26 cellular contexts compared by ENCODE assay signal in genomic region chr6:116388924-116389323, GRCh38. TPM values are rescaled to one million over a fixed set of nuclear protein-coding genes. Genes with fewer than 3 reads are reported as not detected.
DNase-seq lines count a peak whose midpoint lies in the region; ATAC-seq and TF ChIP-seq lines count a peak whose summit lies in the region.
"Had no signal": no experiment of that assay in that cellular context is flagged by ENCODE, and none has a peak within 500 bp of the region (broad histone marks: within the 10 kb centered on the region; RNA-seq: fewer than 3 reads in every experiment).

No MANE protein-coding gene starts in this region.

- H2AFZ ChIP-seq in OCI-LY3 (ENCODE audit: low read depth, low read length) (no peak overlapping the region), hepatocyte (no peak overlapping the region)

- no peaks in the 10 kb centered on the region for H3K9me2 ChIP-seq in hepatocyte (replicated peaks; ENCODE audit: insufficient read depth)

- H3K27ac Mint-ChIP-seq in MCF 10A (ENCODE audit: low read depth, unreplicated experiment), result peak overlapping the region; percentile 89
- H3K27ac Mint-ChIP-seq in stimulated activated naive B cell treated with anti-CD40 and anti-IgM and Interleukin-4, amounts not matched to agents 10 μg/mL and 1 μg/mL and 100 μg/mL, for 72 hours, result no peak overlapping the region
- H3K27ac Mint-ChIP-seq: H9 had no signal

- H3K27ac ChIP-seq in breast epithelium, result no peak overlapping the region
- H3K27ac ChIP-seq in OCI-LY3 (ENCODE audit: low read length), result peak overlapping the region; percentile 50
- H3K27ac ChIP-seq in foreskin keratinocyte, result peak overlapping the region; percentile 98
- H3K27ac ChIP-seq in uterus, result no peak overlapping the region
- no peak overlapping the region for H3K27ac ChIP-seq in hepatocyte
- H3K27ac ChIP-seq: gastroesophageal sphincter, vagina had no signal

- H3K36me3 ChIP-seq in breast epithelium (no peaks in the 10 kb centered on the region), OCI-LY3 (replicated peaks; ENCODE audit: low read depth, low read length) (no peaks in the 10 kb centered on the region), uterus (no peaks in the 10 kb centered on the region), hepatocyte (replicated peaks; ENCODE audit: insufficient read depth, low read depth) (no peaks in the 10 kb centered on the region)
- H3K36me3 ChIP-seq: gastroesophageal sphincter, vagina had no signal

- peaks cover 97% of the 10 kb centered on the region for H3K79me2 ChIP-seq in OCI-LY3 (ENCODE audit: low read length)
- H3K79me2 ChIP-seq in hepatocyte, result peaks cover 78% of the 10 kb centered on the region

- no TSS peak for BruUV-seq in MCF 10A (replicated peaks; lab: Mats Ljungman, UMichigan)

- CTCF ChIA-PET in MCF 10A (lab: Yijun Ruan, JAX), result interaction anchor here (0.7 to 1.3 kb wide), 6 partner anchors 10 to 184 kb away, joined by 3 to 7 read pairs (median 4); no protein-coding TSS in a partner anchor

- TF ChIP-seq CTCF in MCF 10A (IDR thresholded peaks at IDR 0.05; ENCODE audit: unreplicated experiment), result no peak
- TF ChIP-seq CTCF in breast epithelium (IDR thresholded peaks at IDR 0.05), result no peak
- TF ChIP-seq CTCF in OCI-LY3 (IDR thresholded peaks at IDR 0.05; ENCODE audit: low read depth, low read length), result no peak
- no peak for TF ChIP-seq CTCF in foreskin keratinocyte (conservative IDR thresholded peaks at IDR 0.05)
- no peak for TF ChIP-seq CTCF in uterus (IDR thresholded peaks at IDR 0.05)
- no peak for TF ChIP-seq CTCF in hepatocyte (IDR thresholded peaks at IDR 0.05; ENCODE audit: poor library complexity)

- no peak overlapping the region for H3K4me3 Mint-ChIP-seq in MCF 10A (ENCODE audit: unreplicated experiment)
- H3K4me3 Mint-ChIP-seq in stimulated activated naive B cell treated with anti-CD40 and anti-IgM and Interleukin-4, amounts not matched to agents 10 μg/mL and 1 μg/mL and 100 μg/mL, for 72 hours, result peak overlapping the region; percentile 11 to 55
- H3K4me3 Mint-ChIP-seq: activated T-cell treated with anti-CD3 and anti-CD28 coated beads, Interleukin-2, amount 50 U/mL, for 4 hours; H9 had no signal

- H3K9ac ChIP-seq in OCI-LY3 (ENCODE audit: low read length), result no peak overlapping the region

- H3K4me2 ChIP-seq in OCI-LY3 (ENCODE audit: low read length) (peak overlapping the region; percentile 53), hepatocyte (no peak overlapping the region)

- no peak overlapping the region for H3K4me3 ChIP-seq in breast epithelium
- no peak overlapping the region for H3K4me3 ChIP-seq in OCI-LY3 (ENCODE audit: low read length)
- H3K4me3 ChIP-seq in uterus, result no peak overlapping the region
- H3K4me3 ChIP-seq in hepatocyte, result no peak overlapping the region
- H3K4me3 ChIP-seq: gastroesophageal sphincter, psoas muscle, vagina had no signal

- TF ChIP-seq POLR2A in breast epithelium (IDR thresholded peaks at IDR 0.05) (no peak), uterus (IDR thresholded peaks at IDR 0.05) (no peak)

- intact Hi-C loops in MCF 10A (cut with micrococcal nuclease) (no loop called here), breast epithelium (cut with DNase I; ENCODE audit: low total_unique reads) (no loop called here), uterus (cut with DNase I; ENCODE audit: low total_unique reads) (no loop called here)

- H3K4me1 ChIP-seq in breast epithelium (no peaks in the 10 kb centered on the region), OCI-LY3 (ENCODE audit: low read length) (peaks cover 91% of the 10 kb centered on the region), foreskin keratinocyte (peaks cover 61% of the 10 kb centered on the region), uterus (peaks cover 0 to 19% of the 10 kb centered on the region in 2 donors), hepatocyte (ENCODE audit: insufficient read depth) (peaks cover 19% of the 10 kb centered on the region)

- no peaks in the 10 kb centered on the region for H3K9me3 Mint-ChIP-seq in MCF 10A (ENCODE audit: unreplicated experiment)
- peaks cover 0 to 1% of the 10 kb centered on the region in 2 donors for H3K9me3 Mint-ChIP-seq in stimulated activated naive B cell treated with anti-CD40 and anti-IgM and Interleukin-4, amounts not matched to agents 10 μg/mL and 1 μg/mL and 100 μg/mL, for 72 hours
- H3K9me3 Mint-ChIP-seq: activated T-cell treated with anti-CD3 and anti-CD28 coated beads, Interleukin-2, amount 50 U/mL, for 4 hours; H9 had no signal

- H3K36me3 Mint-ChIP-seq in MCF 10A (ENCODE audit: insufficient read depth, unreplicated experiment), result no peaks in the 10 kb centered on the region
- no peaks in the 10 kb centered on the region for H3K36me3 Mint-ChIP-seq in stimulated activated naive B cell treated with anti-CD40 and anti-IgM and Interleukin-4, amounts not matched to agents 10 μg/mL and 1 μg/mL and 100 μg/mL, for 72 hours

- no peak for DNase-seq in MCF 10A (ENCODE audit: unreplicated experiment)
- DNase-seq in breast epithelium (ENCODE audit: low spot score in 2 of 2), result no peak
- no peak for DNase-seq in foreskin keratinocyte
- DNase-seq in stimulated activated naive B cell treated with anti-CD40 and anti-IgM and Interleukin-4, amounts not matched to agents 10 μg/mL and 1 μg/mL and 100 μg/mL, for 72 hours, result no peak
- no peak for DNase-seq in uterus
- no peak for DNase-seq in central memory CD4-positive, alpha-beta T cell
- DNase-seq in hepatocyte (ENCODE audit: low spot score), result no peak
- DNase-seq: 8988T; activated naive CD4-positive, alpha-beta T cell treated with anti-CD3 and anti-CD28 coated beads, Interleukin-2, amount 50 U/mL, for 16 hours; activated T-cell treated with anti-CD3 and anti-CD28 coated beads, Interleukin-2, amount 50 U/mL, for 4 hours; anterior cingulate cortex; DMS 273 treated with DMSO at 0.1 percent for 48 hours; effector CD4-positive, alpha-beta T cell; H9; NCI-H1105 treated with DMSO at 0.1 percent for 48 hours; NCI-H2081 treated with DMSO at 0.1 percent for 48 hours; NCI-H446 treated with DMSO at 0.1 percent for 48 hours; NK-92 treated with Interleukin-12 subunit alpha and Interleukin-12 subunit beta, amount 100 ng/mL, for 24 hours; psoas muscle; stimulated activated CD4-positive, alpha-beta T cell treated with anti-CD3 and anti-CD28 coated beads, Interleukin-4, amount 100 ng/mL, for 24 hours; T1000 had no signal

- H3K9me3 ChIP-seq in breast epithelium (no peaks in the 10 kb centered on the region), OCI-LY3 (ENCODE audit: insufficient read depth, low read length) (no peaks in the 10 kb centered on the region), uterus (no peaks in the 10 kb centered on the region), hepatocyte (ENCODE audit: low read depth) (no peaks in the 10 kb centered on the region)
- H3K9me3 ChIP-seq: gastroesophageal sphincter, psoas muscle, vagina had no signal

- no peak for ATAC-seq in foreskin keratinocyte
- no peak for ATAC-seq in stimulated activated naive B cell treated with anti-CD40 and anti-IgM and Interleukin-4, amounts not matched to agents 10 μg/mL and 1 μg/mL and 100 μg/mL, for 72 hours (replicated peaks)
- ATAC-seq: activated T-cell treated with anti-CD3 and anti-CD28 coated beads, Interleukin-2, amount 50 U/mL, for 4 hours; esophagus mucosa; gastroesophageal sphincter; psoas muscle; SK-N-SH treated with all-trans-retinoic acid at 6 μM for 48 hours had no signal

- no peaks in the 10 kb centered on the region for H3K27me3 Mint-ChIP-seq in MCF 10A (ENCODE audit: insufficient read depth, unreplicated experiment)
- no peaks in the 10 kb centered on the region for H3K27me3 Mint-ChIP-seq in stimulated activated naive B cell treated with anti-CD40 and anti-IgM and Interleukin-4, amounts not matched to agents 10 μg/mL and 1 μg/mL and 100 μg/mL, for 72 hours

- peaks cover 5% of the 10 kb centered on the region; the same call in 1 of the 2 replicates for H4K20me1 ChIP-seq in OCI-LY3 (ENCODE audit: insufficient read depth, low read length)
- no peaks in the 10 kb centered on the region for H4K20me1 ChIP-seq in hepatocyte (ENCODE audit: insufficient read depth, poor library complexity, severe bottlenecking)

- H3K27me3 ChIP-seq in breast epithelium, result no peaks in the 10 kb centered on the region
- no peaks in the 10 kb centered on the region for H3K27me3 ChIP-seq in OCI-LY3 (ENCODE audit: low read depth, low read length)
- H3K27me3 ChIP-seq in foreskin keratinocyte, result no peaks in the 10 kb centered on the region
- H3K27me3 ChIP-seq in uterus, result no peaks in the 10 kb centered on the region
- no peaks in the 10 kb centered on the region for H3K27me3 ChIP-seq in hepatocyte
- H3K27me3 ChIP-seq: gastroesophageal sphincter, vagina had no signal

- 88% methylated on average over 3 of the region's 3 CpGs for WGBS in hepatocyte (ENCODE audit: low lambda C conversion rate, missing lambda C conversion rate)

- POLR2A ChIA-PET in MCF 10A (lab: Yijun Ruan, JAX), result interaction anchor here (0.8 to 5.4 kb wide), 12 partner anchors 8 to 110 kb away, joined by 3 to 117 read pairs (median 6); partner anchors contain the start of genes DSE and TSPYL1

- H3K4me1 Mint-ChIP-seq in MCF 10A (ENCODE audit: insufficient read depth, unreplicated experiment), result peaks cover 52% of the 10 kb centered on the region
- peaks cover 38 to 73% of the 10 kb centered on the region in 2 donors for H3K4me1 Mint-ChIP-seq in stimulated activated naive B cell treated with anti-CD40 and anti-IgM and Interleukin-4, amounts not matched to agents 10 μg/mL and 1 μg/mL and 100 μg/mL, for 72 hours

RNA-seq across cellular contexts. Expression of gene DSE, which starts 18.2 kb away (rescaled TPM):
- 66.0 and 86.5 TPM in 2 replicates for total RNA-seq in MCF 10A (2022)
- 100 to 1,000 TPM in 1 of 3 donors, 10 to 100 TPM in 2; 40.6 to 133 (median 50.9) TPM for total RNA-seq in breast epithelium
- total RNA-seq in foreskin keratinocyte, result 94.6 and 99.1 TPM in 2 replicates
- polyA plus RNA-seq in foreskin keratinocyte, result 17.4 and 24.9 TPM in 2 replicates
- total RNA-seq in uterus, result 10 to 100 TPM; 21.3 to 84.0 (median 42.3) TPM
- 36.9 and 45.0 TPM in 2 replicates for total RNA-seq in hepatocyte
- polyA plus RNA-seq in hepatocyte, result 19.9 and 22.4 TPM in 2 replicates

Comparison
In these comparisons a context has a peak if more than half of its experiments do, and no peak if none do; other contexts are left out.
1. H3K27ac ChIP-seq: peak in OCI-LY3 (single experiment) and foreskin keratinocyte (single experiment); none in breast epithelium (0 of 2), uterus (0 of 2) and hepatocyte (single experiment).